Comparison of ENCODE assay signal across 8 cellular contexts in genomic region chr1:21814241-21814918, GRCh38. TPM values are rescaled to one million over a fixed set of nuclear protein-coding genes. Genes with fewer than 3 reads are reported as not detected.
DNase-seq lines count a peak whose midpoint lies in the region; ATAC-seq and TF ChIP-seq lines count a peak whose summit lies in the region.

No MANE protein-coding gene starts in this region.

- H3K27me3 Mint-ChIP-seq in Calu3 (ENCODE audit: unreplicated experiment): no peaks in the 10 kb centered on the region

- intact Hi-C loops in Calu3 (cut with micrococcal nuclease; ENCODE audit: unreplicated experiment): no loop called here
- intact Hi-C loops in adrenal gland (cut with DNase I): no loop called here

- H3K36me3 Mint-ChIP-seq in Calu3 (ENCODE audit: insufficient read depth, unreplicated experiment): peaks cover 31% of the 10 kb centered on the region

- ATAC-seq in HG02763 (IDR thresholded peaks at IDR 0.05; ENCODE audit: unreplicated experiment): no peak

- DNase-seq in Calu3 (no peak), adrenal gland (peak in 5 of 7 donors; percentile 31 to 49 (median 40)), iPS-NIHi11 (ENCODE audit: low spot score) (peak; percentile 93), substantia nigra (lab: John Stamatoyannopoulos, UW) (no peak), NCI-H1105 (lab: John Stamatoyannopoulos, UW) (no peak)
- peak; percentile 23 for DNase-seq in Jurkat, Clone E6-1 (ENCODE audit: low read depth, low spot score)
- peak; percentile 5 to 12 for DNase-seq in stimulated activated CD8-positive, alpha-beta memory T cell treated with anti-CD3 and anti-CD28 coated beads, Interleukin-2, amount 100 ng/mL, for 48 hours (ENCODE audit: low read depth in 2 of 2)

- no peaks in the 10 kb centered on the region for H3K9me3 ChIP-seq in adrenal gland (replicated peaks in 1 of 3)

- no peaks in the 10 kb centered on the region for H3K36me3 ChIP-seq in adrenal gland (replicated peaks in 1 of 2)

- CTCF ChIA-PET in Calu3 (lab: Charles Lee): no interaction called here

- H3K27me3 ChIP-seq in adrenal gland: no peaks in the 10 kb centered on the region

- TF ChIP-seq POLR2A in adrenal gland (IDR thresholded peaks at IDR 0.05): no peak

- H3K4me3 ChIP-seq in Jurkat, Clone E6-1 (ENCODE audit: low read length): peak overlapping the region; percentile 54
- peak overlapping the region in 2 of 4 donors; percentile 29 to 60 for H3K4me3 ChIP-seq in adrenal gland

- TF ChIP-seq CTCF in Calu3 (IDR thresholded peaks at IDR 0.05; ENCODE audit: unreplicated experiment): peak; percentile 12
- TF ChIP-seq CTCF in adrenal gland (IDR thresholded peaks at IDR 0.05): peak; percentile 43 to 66 (median 62)

- no peak overlapping the region for H3K27ac ChIP-seq in adrenal gland
- H3K27ac ChIP-seq in substantia nigra (ENCODE audit: low read depth, low read length, poor library complexity, severe bottlenecking): no peak overlapping the region

- no peaks in the 10 kb centered on the region for H3K9me3 Mint-ChIP-seq in Calu3 (ENCODE audit: low read depth, unreplicated experiment)

- 5 to 16% (median 12%) methylated on average over 19 to 65 of the region's 65 CpGs for WGBS in adrenal gland, 4 donors

- peaks cover 26% of the 10 kb centered on the region for H3K4me1 Mint-ChIP-seq in Calu3 (ENCODE audit: low read depth, unreplicated experiment)

- H3K27ac Mint-ChIP-seq in Calu3 (ENCODE audit: unreplicated experiment): no peak overlapping the region

- peaks cover 3 to 4% of the 10 kb centered on the region in 2 donors for H3K4me1 ChIP-seq in adrenal gland (replicated peaks in 1 of 2)

- BruUV-seq in Calu3 (replicated peaks; lab: Mats Ljungman, UMichigan): no TSS peak

- no peak overlapping the region for H3K4me3 Mint-ChIP-seq in Calu3 (ENCODE audit: low read depth, unreplicated experiment)

RNA-seq across cellular contexts. Expression of gene LDLRAD2, which starts 2.3 kb away (rescaled TPM):
- 0.12 TPM in 1 of 2 replicates, not detected in the other for total RNA-seq in Calu3 (2022)
- polyA plus RNA-seq in Jurkat, Clone E6-1 (2012; ENCODE audit: insufficient read depth, insufficient read length): 2.2 TPM
- 1 to 10 TPM in 4 of 8 donors, under 1 TPM in 3, not detected in 1; 0.35 to 1.7 (median 1.1) TPM for total RNA-seq in adrenal gland
- polyA plus RNA-seq in adrenal gland: 1 to 10 TPM in 2 of 3 donors, under 1 TPM in 1; 0.16 to 9.4 (median 5.4) TPM

RNA-seq across cellular contexts. Expression of gene USP48, which starts 31.4 kb away (rescaled TPM):
- total RNA-seq in Calu3 (2022) (56.6 and 62.3 TPM in 2 replicates), adrenal gland (100 to 1,000 TPM in 5 of 8 donors, 10 to 100 TPM in 3; 35.9 to 156 (median 112) TPM)
- 46.7 TPM for polyA plus RNA-seq in Jurkat, Clone E6-1 (2012; ENCODE audit: insufficient read depth, insufficient read length)
- 10 to 100 TPM; 47.5 to 95.8 (median 56.9) TPM for polyA plus RNA-seq in adrenal gland

Comparison
In these comparisons a context has a peak if more than half of its experiments do, and no peak if none do; other contexts are left out.
1. DNase-seq: peak in Jurkat, Clone E6-1 (single experiment), adrenal gland (5 of 7), iPS-NIHi11 (single experiment) and stimulated activated CD8-positive, alpha-beta memory T cell treated with anti-CD3 and anti-CD28 coated beads, Interleukin-2, amount 100 ng/mL, for 48 hours (2 of 2); none in Calu3 (single experiment), substantia nigra (0 of 49) and NCI-H1105 (single experiment).